2 cellular contexts compared by ENCODE assay signal in the genomic region with DNA sequence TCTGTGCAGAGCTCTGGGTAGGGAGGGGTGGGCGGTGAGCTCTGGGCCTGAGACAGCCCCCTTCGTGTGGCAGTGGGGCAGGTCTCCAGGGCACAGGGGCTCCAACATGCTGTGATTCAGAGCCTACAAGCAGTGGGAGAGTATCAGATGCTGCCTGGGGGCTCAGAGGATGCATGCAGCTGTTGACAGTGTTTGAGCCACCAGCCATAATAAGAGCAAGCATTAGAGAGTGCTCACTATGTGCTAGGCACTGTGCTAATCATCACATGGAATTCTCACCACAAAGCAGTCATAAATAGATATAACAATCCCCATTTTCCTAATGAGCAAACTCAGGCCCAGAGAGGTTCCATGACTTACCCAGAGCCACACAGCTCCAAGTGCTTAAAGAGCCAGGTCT.
TF ChIP-seq lines count a peak whose summit lies in the region.

No MANE protein-coding gene starts in this region.

TF ChIP-seq in A549, 52 proteins besides CTCF, POLR2A, EP300 and RAD21:
- TF ChIP-seq, protein P1, sequence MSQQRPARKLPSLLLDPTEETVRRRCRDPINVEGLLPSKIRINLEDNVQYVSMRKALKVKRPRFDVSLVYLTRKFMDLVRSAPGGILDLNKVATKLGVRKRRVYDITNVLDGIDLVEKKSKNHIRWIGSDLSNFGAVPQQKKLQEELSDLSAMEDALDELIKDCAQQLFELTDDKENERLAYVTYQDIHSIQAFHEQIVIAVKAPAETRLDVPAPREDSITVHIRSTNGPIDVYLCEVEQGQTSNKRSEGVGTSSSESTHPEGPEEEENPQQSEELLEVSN (IDR thresholded peaks at IDR 0.05; ENCODE audit: borderline replicate concordance, low read depth): no peak
- TF ChIP-seq RCOR1 (IDR thresholded peaks at IDR 0.05; ENCODE audit: low read depth, low read length) (no peak), ZFP36 (IDR thresholded peaks at IDR 0.05; ENCODE audit: borderline replicate concordance, partially characterized antibody) (peak; percentile 27), EHMT2 (IDR thresholded peaks at IDR 0.05; ENCODE audit: low read depth) (no peak)

TF ChIP-seq in K562, 482 proteins besides CTCF, POLR2A, EP300 and RAD21:
- TF ChIP-seq ZFP36 (IDR thresholded peaks at IDR 0.05; ENCODE audit: low read depth, low read length, partially characterized antibody): peak; percentile 36
- TF ChIP-seq NELFE (IDR thresholded peaks at IDR 0.05; ENCODE audit: insufficient read depth, insufficient read length): no peak
- no peak for TF ChIP-seq POLR3A (IDR thresholded peaks at IDR 0.05; ENCODE audit: borderline replicate concordance, extremely low read depth, insufficient read depth, insufficient read length)
